1 cellular context compared by ENCODE assay signal in the genomic region with DNA sequence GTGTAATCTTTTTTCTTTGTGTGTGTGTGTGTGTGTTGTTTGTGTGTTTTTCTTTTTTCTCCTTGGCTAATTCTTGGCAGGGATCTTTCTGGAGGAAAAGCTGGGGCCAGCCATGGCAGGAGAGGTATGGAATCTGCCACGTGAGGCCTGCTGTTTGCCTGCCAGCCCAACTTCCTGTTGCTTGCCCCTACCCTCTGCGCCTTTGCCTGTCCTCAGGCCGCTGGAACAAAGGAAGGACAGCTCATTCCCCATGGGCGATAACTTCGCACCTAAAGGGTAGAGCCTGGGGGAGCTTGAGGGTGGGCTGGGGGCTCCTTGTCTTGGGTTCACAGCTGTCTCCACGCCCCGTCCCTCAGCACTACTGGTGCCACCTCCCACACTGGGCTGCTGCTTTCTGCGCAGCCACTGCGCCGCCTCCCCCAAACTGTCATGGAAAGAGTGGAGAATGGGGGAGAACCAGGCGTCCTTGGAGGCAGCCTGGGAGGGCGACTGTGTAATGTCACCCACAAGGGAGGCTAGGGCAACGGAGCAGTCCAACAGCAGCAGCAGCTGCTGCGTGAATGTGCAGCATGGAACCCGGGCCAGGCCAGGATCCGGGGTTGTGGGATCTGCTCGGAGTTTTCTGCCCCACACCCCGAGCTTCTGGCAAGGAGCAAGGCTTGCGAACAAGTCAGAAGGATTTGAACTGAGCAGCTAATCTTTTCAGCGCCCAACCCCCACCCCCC.
TF ChIP-seq lines count a peak whose summit lies in the region.

No MANE protein-coding gene starts in this region.

TF ChIP-seq in H1, 55 proteins besides CTCF, POLR2A, EP300 and RAD21:
- no peak for TF ChIP-seq SP1 (IDR thresholded peaks at IDR 0.05; ENCODE audit: low read depth, low read length)
- TF ChIP-seq RBBP5 (IDR thresholded peaks at IDR 0.05; ENCODE audit: borderline replicate concordance, low read depth, low read length): no peak
- TF ChIP-seq HDAC6 (IDR thresholded peaks at IDR 0.05; ENCODE audit: low read depth, low read length): no peak
- TF ChIP-seq, protein P1, sequence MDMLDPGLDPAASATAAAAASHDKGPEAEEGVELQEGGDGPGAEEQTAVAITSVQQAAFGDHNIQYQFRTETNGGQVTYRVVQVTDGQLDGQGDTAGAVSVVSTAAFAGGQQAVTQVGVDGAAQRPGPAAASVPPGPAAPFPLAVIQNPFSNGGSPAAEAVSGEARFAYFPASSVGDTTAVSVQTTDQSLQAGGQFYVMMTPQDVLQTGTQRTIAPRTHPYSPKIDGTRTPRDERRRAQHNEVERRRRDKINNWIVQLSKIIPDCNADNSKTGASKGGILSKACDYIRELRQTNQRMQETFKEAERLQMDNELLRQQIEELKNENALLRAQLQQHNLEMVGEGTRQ (IDR thresholded peaks at IDR 0.05; ENCODE audit: low read length): no peak
- no peak for TF ChIP-seq KDM1A (IDR thresholded peaks at IDR 0.05; ENCODE audit: borderline replicate concordance, low read length)
- TF ChIP-seq POLR2AphosphoS5 (IDR thresholded peaks at IDR 0.05; ENCODE audit: low read depth, low read length): no peak
- no peak for TF ChIP-seq SP2 (IDR thresholded peaks at IDR 0.05; ENCODE audit: low read length)
- no peak for TF ChIP-seq GTF2F1 (IDR thresholded peaks at IDR 0.05; ENCODE audit: borderline replicate concordance, low read depth, low read length)
- no peak for TF ChIP-seq ATF3 (IDR thresholded peaks at IDR 0.05; ENCODE audit: insufficient read depth, low read depth, low read length)
